In the genomic region with DNA sequence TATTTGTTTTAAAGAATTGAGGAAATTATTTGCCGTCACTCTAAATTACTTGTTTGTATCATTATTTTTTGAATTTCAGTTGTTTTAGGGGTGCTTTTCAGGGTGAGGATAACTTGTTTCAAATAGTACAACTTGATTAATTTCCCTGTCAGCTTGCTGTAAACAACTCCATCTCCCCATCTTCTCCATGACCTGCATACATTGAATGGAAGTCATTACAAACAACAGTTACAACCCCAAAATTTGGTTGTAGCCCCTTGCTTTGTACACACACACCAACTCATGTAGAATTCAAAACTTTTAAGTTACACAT, we compare ENCODE assay signal across 9 cellular contexts. TPM values are rescaled to one million over a fixed set of nuclear protein-coding genes. Genes with fewer than 3 reads are reported as not detected.
DNase-seq lines count a peak whose midpoint lies in the region; ATAC-seq and TF ChIP-seq lines count a peak whose summit lies in the region.
"Had no signal": no experiment of that assay in that cellular context is flagged by ENCODE, and none has a peak within 500 bp of the region (broad histone marks: within the 10 kb centered on the region; RNA-seq: fewer than 3 reads in every experiment).

No MANE protein-coding gene starts in this region.

- 86 to 94% methylated on average over 1 of the region's 1 CpG for WGBS in heart right ventricle, 2 donors
- 85 to 87% methylated on average over 1 of the region's 1 CpG for WGBS in aorta, 2 donors

- H3K36me3 Mint-ChIP-seq in activated naive CD8-positive, alpha-beta T cell treated with anti-CD3 and anti-CD28 coated beads for 36 hours = peaks cover 21% of the 10 kb centered on the region
- peaks cover 6% of the 10 kb centered on the region for H3K36me3 Mint-ChIP-seq in memory B cell

- no peak for DNase-seq in heart right ventricle
- no peak for DNase-seq in Right ventricle myocardium inferior (ENCODE audit: missing footprints)
- DNase-seq in activated naive CD8-positive, alpha-beta T cell treated with anti-CD3 and anti-CD28 coated beads for 36 hours = no peak
- DNase-seq in memory B cell (ENCODE audit: low spot score in 2 of 2) = no peak
- DNase-seq in aorta = no peak
- no peak for DNase-seq in T-helper 9 cell
- no peak for DNase-seq in GM20000 (ENCODE audit: low spot score)
- DNase-seq: COR-L47 had no signal

- H3K4me3 Mint-ChIP-seq in activated naive CD8-positive, alpha-beta T cell treated with anti-CD3 and anti-CD28 coated beads for 36 hours = peak overlapping the region; percentile 90
- H3K4me3 Mint-ChIP-seq in memory B cell = peak overlapping the region; percentile 88

- peak overlapping the region in 7 of 10 donors; percentile 56 to 69 (median 62) for H3K4me3 ChIP-seq in heart right ventricle
- peak overlapping the region; percentile 83 to 90 for H3K4me3 ChIP-seq in aorta (ENCODE audit: low read length in 2 of 2)

- no peaks in the 10 kb centered on the region for H3K27me3 ChIP-seq in heart right ventricle
- no peaks in the 10 kb centered on the region for H3K27me3 ChIP-seq in aorta (ENCODE audit: control insufficient read depth in 1 of 2, insufficient read depth in 2 of 2, low read length in 1 of 2)

- TF ChIP-seq CTCF in heart right ventricle (IDR thresholded peaks at IDR 0.05) = no peak
- TF ChIP-seq CTCF in GM20000 (IDR thresholded peaks at IDR 0.05; ENCODE audit: extremely low read depth, missing control alignments) = no peak

- H3K27ac Mint-ChIP-seq in activated naive CD8-positive, alpha-beta T cell treated with anti-CD3 and anti-CD28 coated beads for 36 hours = peak overlapping the region; percentile 91
- H3K27ac Mint-ChIP-seq in memory B cell = no peak overlapping the region

- intact Hi-C loops in heart right ventricle (cut with DNase I) (no loop called here), Right ventricle myocardium inferior (cut with DNase I) (loop anchor here (10.0 kb wide), 1 partner anchor 1095 kb away; the partner anchor contains the start of gene COX18), aorta (cut with DNase I) (no loop called here)

- H3K9me3 ChIP-seq in heart right ventricle (no peaks in the 10 kb centered on the region), aorta (ENCODE audit: control insufficient read depth, low read length) (no peaks in the 10 kb centered on the region)

- peak overlapping the region in 4 of 10 donors; percentile 90 to 93 (median 91) for H3K27ac ChIP-seq in heart right ventricle
- no peak overlapping the region for H3K27ac ChIP-seq in aorta (ENCODE audit: low read depth in 1 of 2, low read length in 2 of 2)

- H3K9me3 Mint-ChIP-seq in activated naive CD8-positive, alpha-beta T cell treated with anti-CD3 and anti-CD28 coated beads for 36 hours = no peaks in the 10 kb centered on the region
- H3K9me3 Mint-ChIP-seq in memory B cell = no peaks in the 10 kb centered on the region

- H3K27me3 Mint-ChIP-seq in activated naive CD8-positive, alpha-beta T cell treated with anti-CD3 and anti-CD28 coated beads for 36 hours = peaks cover 16% of the 10 kb centered on the region
- no peaks in the 10 kb centered on the region for H3K27me3 Mint-ChIP-seq in memory B cell

- peaks cover 23% of the 10 kb centered on the region for H3K4me1 Mint-ChIP-seq in activated naive CD8-positive, alpha-beta T cell treated with anti-CD3 and anti-CD28 coated beads for 36 hours
- H3K4me1 Mint-ChIP-seq in memory B cell = peaks cover 11% of the 10 kb centered on the region

- H3K36me3 ChIP-seq in heart right ventricle (peaks cover 0 to 35% (median 0%) of the 10 kb centered on the region in 9 donors), aorta (ENCODE audit: control insufficient read depth in 1 of 2, insufficient read depth in 2 of 2, low read length in 1 of 2) (no peaks in the 10 kb centered on the region)

- ATAC-seq in heart right ventricle (no peak), Right ventricle myocardium inferior (no peak), memory B cell (ENCODE audit: low read depth) (no peak), aorta (ENCODE audit: low FRiP score) (no peak), GM21367 (IDR thresholded peaks at IDR 0.05; ENCODE audit: unreplicated experiment) (no peak)

- H3K4me1 ChIP-seq in heart right ventricle (peaks cover 3 to 39% (median 25%) of the 10 kb centered on the region in 9 donors), aorta (ENCODE audit: control insufficient read depth in 1 of 2, insufficient read depth in 2 of 2, low read length in 2 of 2) (peaks cover 0 to 2% of the 10 kb centered on the region in 2 donors)

RNA-seq across cellular contexts. Expression of gene MTHFD2L, which starts 1.4 kb away (rescaled TPM):
- total RNA-seq in heart right ventricle (10 to 100 TPM in 8 of 10 donors, 1 to 10 TPM in 2; 8.1 to 19.3 (median 12.5) TPM), Right ventricle myocardium inferior (10.1 TPM), aorta (10 to 100 TPM; 13.7 to 13.8 TPM)
- polyA plus RNA-seq in heart right ventricle (1 to 10 TPM; 5.7 to 9.7 TPM), aorta (10 to 100 TPM in 1 of 2 donors, 1 to 10 TPM in 1; 7.1 to 12.3 TPM)
- 1 to 10 TPM; 8.2 to 8.3 TPM for total RNA-seq in activated naive CD8-positive, alpha-beta T cell treated with anti-CD3 and anti-CD28 coated beads for 36 hours
